Comparison of ENCODE assay signal across 2 cellular contexts in the genomic region with DNA sequence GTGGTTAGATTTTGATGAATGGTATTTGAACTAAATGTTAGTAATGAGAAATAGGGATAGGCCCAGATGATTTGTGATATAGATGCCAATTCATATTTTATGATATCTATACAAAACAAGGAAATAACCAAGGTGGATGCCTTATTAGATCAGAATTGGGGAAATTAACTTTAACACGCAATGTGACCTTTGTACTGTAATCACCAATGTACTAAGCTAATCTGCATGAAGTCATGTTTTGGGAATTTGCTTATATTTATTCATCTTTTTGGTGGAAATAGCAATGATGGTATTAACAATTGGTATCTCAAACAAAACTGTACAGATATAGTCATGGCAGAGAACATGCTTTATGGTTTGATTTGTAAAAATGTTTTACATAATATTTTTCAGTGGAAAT.
"Had no signal": no experiment of that assay in that cellular context is flagged by ENCODE, and none has a peak within 500 bp of the region (broad histone marks: within the 10 kb centered on the region; RNA-seq: fewer than 3 reads in every experiment).

No MANE protein-coding gene starts in this region.

- H3K4me3 ChIP-seq: GM23338 had no signal

- H3K4me2 ChIP-seq: GM23338 had no signal

- ATAC-seq: GM23338 had no signal

- H2AFZ ChIP-seq: GM23338 had no signal

- FAIRE-seq: HTR-8/SVneo had no signal
